ENCODE assay signal across 1 cellular context in genomic region chr1:23718482-23718881, GRCh38.
TF ChIP-seq lines count a peak whose summit lies in the region.

No MANE protein-coding gene starts in this region.

TF ChIP-seq in HepG2, 621 proteins besides CTCF, POLR2A, EP300 and RAD21 (continued from another document):
- peak; percentile 62; the same call in 1 of the 2 replicates for TF ChIP-seq HOMEZ (CRISPR knock-in tag; IDR thresholded peaks at IDR 0.05; ENCODE audit: low read depth)
- peak; percentile 57 for TF ChIP-seq XRCC5 (optimal IDR thresholded peaks at IDR 0.05; ENCODE audit: low read length)
- TF ChIP-seq, protein P1, sequence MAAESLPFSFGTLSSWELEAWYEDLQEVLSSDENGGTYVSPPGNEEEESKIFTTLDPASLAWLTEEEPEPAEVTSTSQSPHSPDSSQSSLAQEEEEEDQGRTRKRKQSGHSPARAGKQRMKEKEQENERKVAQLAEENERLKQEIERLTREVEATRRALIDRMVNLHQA (CRISPR knock-in tag; IDR thresholded peaks at IDR 0.05): no peak
- TF ChIP-seq ZMYM4 (CRISPR knock-in tag; IDR thresholded peaks at IDR 0.05): peak; percentile 54; the same call in 1 of the 2 replicates
- 0 out of 2 replicates have a peak, but pooled peaks have one; percentile 22 for TF ChIP-seq SMC3 (IDR thresholded peaks at IDR 0.05; ENCODE audit: low read length)
- TF ChIP-seq SRSF1 (optimal IDR thresholded peaks at IDR 0.05; ENCODE audit: low read depth, low read length): no peak
- no peak for TF ChIP-seq TSC22D2 (CRISPR knock-in tag; IDR thresholded peaks at IDR 0.05; ENCODE audit: borderline replicate concordance)
- TF ChIP-seq NFRKB (IDR thresholded peaks at IDR 0.05): no peak
- TF ChIP-seq ZNF574 (CRISPR knock-in tag; IDR thresholded peaks at IDR 0.05): peak; percentile 71
- TF ChIP-seq MEF2D (CRISPR knock-in tag; IDR thresholded peaks at IDR 0.05): no peak
- TF ChIP-seq, protein P2, sequence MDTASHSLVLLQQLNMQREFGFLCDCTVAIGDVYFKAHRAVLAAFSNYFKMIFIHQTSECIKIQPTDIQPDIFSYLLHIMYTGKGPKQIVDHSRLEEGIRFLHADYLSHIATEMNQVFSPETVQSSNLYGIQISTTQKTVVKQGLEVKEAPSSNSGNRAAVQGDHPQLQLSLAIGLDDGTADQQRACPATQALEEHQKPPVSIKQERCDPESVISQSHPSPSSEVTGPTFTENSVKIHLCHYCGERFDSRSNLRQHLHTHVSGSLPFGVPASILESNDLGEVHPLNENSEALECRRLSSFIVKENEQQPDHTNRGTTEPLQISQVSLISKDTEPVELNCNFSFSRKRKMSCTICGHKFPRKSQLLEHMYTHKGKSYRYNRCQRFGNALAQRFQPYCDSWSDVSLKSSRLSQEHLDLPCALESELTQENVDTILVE (CRISPR knock-in tag; IDR thresholded peaks at IDR 0.05): no peak
- no peak for TF ChIP-seq ADNP (CRISPR knock-in tag; IDR thresholded peaks at IDR 0.05)
- TF ChIP-seq, protein P3, sequence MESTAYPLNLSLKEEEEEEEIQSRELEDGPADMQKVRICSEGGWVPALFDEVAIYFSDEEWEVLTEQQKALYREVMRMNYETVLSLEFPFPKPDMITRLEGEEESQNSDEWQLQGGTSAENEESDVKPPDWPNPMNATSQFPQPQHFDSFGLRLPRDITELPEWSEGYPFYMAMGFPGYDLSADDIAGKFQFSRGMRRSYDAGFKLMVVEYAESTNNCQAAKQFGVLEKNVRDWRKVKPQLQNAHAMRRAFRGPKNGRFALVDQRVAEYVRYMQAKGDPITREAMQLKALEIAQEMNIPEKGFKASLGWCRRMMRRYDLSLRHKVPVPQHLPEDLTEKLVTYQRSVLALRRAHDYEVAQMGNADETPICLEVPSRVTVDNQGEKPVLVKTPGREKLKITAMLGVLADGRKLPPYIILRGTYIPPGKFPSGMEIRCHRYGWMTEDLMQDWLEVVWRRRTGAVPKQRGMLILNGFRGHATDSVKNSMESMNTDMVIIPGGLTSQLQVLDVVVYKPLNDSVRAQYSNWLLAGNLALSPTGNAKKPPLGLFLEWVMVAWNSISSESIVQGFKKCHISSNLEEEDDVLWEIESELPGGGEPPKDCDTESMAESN (CRISPR knock-in tag; conservative IDR thresholded peaks at IDR 0.05): no peak
- TF ChIP-seq TEAD3 (CRISPR knock-in tag; optimal IDR thresholded peaks at IDR 0.05; ENCODE audit: borderline replicate concordance): peak; percentile 70
